Comparison of ENCODE assay signal across 25 cellular contexts in genomic region chrX:132505116-132505515, GRCh38. TPM values are rescaled to one million over a fixed set of nuclear protein-coding genes. Genes with fewer than 3 reads are reported as not detected.
A peak's percentile ranks its signal among the peaks of the same experiment; 100 is the strongest.
DNase-seq lines count a peak whose midpoint lies in the region; TF ChIP-seq lines count a peak whose summit lies in the region.
"Had no signal": no experiment of that assay in that cellular context is flagged by ENCODE, and none has a peak within 500 bp of the region (broad histone marks: within the 10 kb centered on the region; RNA-seq: fewer than 3 reads in every experiment).

No MANE protein-coding gene starts in this region.

- H3K4me3 Mint-ChIP-seq in immature natural killer cell, result no peak overlapping the region
- H3K4me3 Mint-ChIP-seq in progenitor cell of endocrine pancreas (ENCODE audit: low read depth), result no peak overlapping the region
- H3K4me3 Mint-ChIP-seq: activated CD8-positive, alpha-beta T cell treated with anti-CD3 and anti-CD28 coated beads, Interleukin-2, amount 10 ng/mL, durations not matched to agents 7 days and 5 days; activated naive CD4-positive, alpha-beta T cell treated with anti-CD3 and anti-CD28 coated beads, Interleukin-2, amount 10 ng/mL, durations not matched to agents 7 days and 5 days; activated T-cell treated with anti-CD3 and anti-CD28 coated beads, Interleukin-2, amount 50 U/mL, for 24 hours; brain; CD4-positive, CD25-positive, alpha-beta regulatory T cell; dendritic cell treated with granulocyte-macrophage colony-stimulating factor and Interleukin-4, amounts not matched to agents 40 ng/mL and 50 ng/mL, for 4 days; stimulated activated naive CD8-positive, alpha-beta T cell treated with anti-CD3 and anti-CD28 coated beads, Interleukin-15, amount 100 ng/mL, for 72 hours had no signal

- H3K36me3 ChIP-seq in mesenchymal stem cell (ENCODE audit: control insufficient read depth in 1 of 2, insufficient read depth in 2 of 2, low read depth in 1 of 2, low read length in 2 of 2) (no peaks in the 10 kb centered on the region), stomach (no peaks in the 10 kb centered on the region)
- H3K36me3 ChIP-seq: sigmoid colon had no signal

- no peak overlapping the region for H3K27ac Mint-ChIP-seq in immature natural killer cell
- no peak overlapping the region for H3K27ac Mint-ChIP-seq in progenitor cell of endocrine pancreas
- H3K27ac Mint-ChIP-seq: activated CD8-positive, alpha-beta T cell treated with anti-CD3 and anti-CD28 coated beads, Interleukin-2, amount 10 ng/mL, durations not matched to agents 7 days and 5 days; activated naive CD4-positive, alpha-beta T cell treated with anti-CD3 and anti-CD28 coated beads, Interleukin-2, amount 10 ng/mL, durations not matched to agents 7 days and 5 days; activated T-cell treated with anti-CD3 and anti-CD28 coated beads, Interleukin-2, amount 50 U/mL, for 24 hours; brain; dendritic cell treated with granulocyte-macrophage colony-stimulating factor and Interleukin-4, amounts not matched to agents 40 ng/mL and 50 ng/mL, for 4 days; stimulated activated naive CD8-positive, alpha-beta T cell treated with anti-CD3 and anti-CD28 coated beads, Interleukin-15, amount 100 ng/mL, for 72 hours had no signal

- no peak overlapping the region for H3K4ac ChIP-seq in mesenchymal stem cell (ENCODE audit: low read depth in 1 of 2, low read length in 2 of 2)

- no peak overlapping the region for H2AK5ac ChIP-seq in mesenchymal stem cell (ENCODE audit: low read length, severe bottlenecking)

- H4K8ac ChIP-seq in mesenchymal stem cell (ENCODE audit: low read length), result no peak overlapping the region

- H2AFZ ChIP-seq in mesenchymal stem cell (ENCODE audit: low read depth, low read length), result no peak overlapping the region

- no peak overlapping the region for H2BK15ac ChIP-seq in mesenchymal stem cell (ENCODE audit: low read depth, poor library complexity, severe bottlenecking)

- no peak for TF ChIP-seq EP300 in stomach (IDR thresholded peaks at IDR 0.05)

- WGBS in mesenchymal stem cell, result 100% methylated on average over 3 of the region's 3 CpGs
- WGBS in stomach, 5 donors, result 25 to 52% (median 41%) methylated on average over 3 of the region's 3 CpGs

- no peak overlapping the region for H2BK12ac ChIP-seq in mesenchymal stem cell (ENCODE audit: low read length in 2 of 2)

- H3K27me3 ChIP-seq in mesenchymal stem cell (ENCODE audit: control insufficient read depth in 1 of 2, insufficient read depth in 1 of 2, low read length in 2 of 2) (no peaks in the 10 kb centered on the region), stomach (peaks cover 0 to 4% (median 0%) of the 10 kb centered on the region in 3 donors)
- H3K27me3 ChIP-seq: sigmoid colon had no signal

- no peak overlapping the region for H2BK120ac ChIP-seq in mesenchymal stem cell (ENCODE audit: low read depth, low read length)

- H3K27ac ChIP-seq in mesenchymal stem cell (ENCODE audit: low read length, poor library complexity, severe bottlenecking) (no peak overlapping the region), stomach (no peak overlapping the region)
- H3K27ac ChIP-seq: sigmoid colon had no signal

- H3K9ac ChIP-seq in mesenchymal stem cell (ENCODE audit: low read length), result no peak overlapping the region

- H3K4me1 ChIP-seq in mesenchymal stem cell (ENCODE audit: control insufficient read depth, insufficient read depth, low read depth, low read length) (no peaks in the 10 kb centered on the region), stomach (peaks cover 0 to 13% (median 0%) of the 10 kb centered on the region in 4 donors)
- H3K4me1 ChIP-seq: sigmoid colon had no signal

- no peaks in the 10 kb centered on the region for H3K4me1 Mint-ChIP-seq in immature natural killer cell
- peaks cover 3% of the 10 kb centered on the region for H3K4me1 Mint-ChIP-seq in progenitor cell of endocrine pancreas (ENCODE audit: low read depth)
- H3K4me1 Mint-ChIP-seq: activated naive CD4-positive, alpha-beta T cell treated with anti-CD3 and anti-CD28 coated beads, Interleukin-2, amount 10 ng/mL, durations not matched to agents 7 days and 5 days; CD4-positive, CD25-positive, alpha-beta regulatory T cell; stimulated activated naive CD8-positive, alpha-beta T cell treated with anti-CD3 and anti-CD28 coated beads, Interleukin-15, amount 100 ng/mL, for 72 hours had no signal

- H3K27me3 Mint-ChIP-seq in immature natural killer cell (ENCODE audit: low read depth in 3 of 3) (peaks cover 2 to 14% (median 2%) of the 10 kb centered on the region in 3 donors), progenitor cell of endocrine pancreas (no peaks in the 10 kb centered on the region)
- H3K27me3 Mint-ChIP-seq: activated naive CD4-positive, alpha-beta T cell treated with anti-CD3 and anti-CD28 coated beads, Interleukin-2, amount 10 ng/mL, durations not matched to agents 7 days and 5 days; brain; dendritic cell treated with granulocyte-macrophage colony-stimulating factor and Interleukin-4, amounts not matched to agents 40 ng/mL and 50 ng/mL, for 4 days; stimulated activated naive CD8-positive, alpha-beta T cell treated with anti-CD3 and anti-CD28 coated beads, Interleukin-15, amount 100 ng/mL, for 72 hours had no signal

- H3K23ac ChIP-seq in mesenchymal stem cell (ENCODE audit: low read length in 2 of 2), result no peak overlapping the region

- H4K91ac ChIP-seq in mesenchymal stem cell (ENCODE audit: low read length), result no peak overlapping the region

- no peak for TF ChIP-seq CTCF in AG09309 (IDR thresholded peaks at IDR 0.05; ENCODE audit: control insufficient read depth, insufficient read depth, low read depth, low read length, missing control alignments)
- TF ChIP-seq CTCF in stomach (IDR thresholded peaks at IDR 0.05), result peak in 2 of 7 experiments; percentile 9 to 19
- no peak for TF ChIP-seq CTCF in progenitor cell of endocrine pancreas (IDR thresholded peaks at IDR 0.05; ENCODE audit: unreplicated experiment)

- no peak overlapping the region for H2BK5ac ChIP-seq in mesenchymal stem cell (ENCODE audit: low read depth, low read length, poor library complexity, severe bottlenecking)

- H3K9me3 ChIP-seq in mesenchymal stem cell (ENCODE audit: control insufficient read depth, low read length) (no peaks in the 10 kb centered on the region), stomach (no peaks in the 10 kb centered on the region)
- H3K9me3 ChIP-seq: sigmoid colon had no signal

- TF ChIP-seq POLR2A in stomach (IDR thresholded peaks at IDR 0.05), result no peak

- H3K14ac ChIP-seq in mesenchymal stem cell (ENCODE audit: low read length in 2 of 2), result no peak overlapping the region

- no peaks in the 10 kb centered on the region for H3K79me1 ChIP-seq in mesenchymal stem cell (replicated peaks; ENCODE audit: low read length, poor library complexity, severe bottlenecking)

- H3K4me3 ChIP-seq in AG09309 (ENCODE audit: control insufficient read depth, low read depth, low read length), result no peak overlapping the region
- no peak overlapping the region for H3K4me3 ChIP-seq in mesenchymal stem cell (ENCODE audit: insufficient read depth in 1 of 2, low read depth in 1 of 2, low read length in 2 of 2)
- no peak overlapping the region for H3K4me3 ChIP-seq in stomach
- H3K4me3 ChIP-seq: lung, sigmoid colon had no signal

- H3K36me3 Mint-ChIP-seq in immature natural killer cell (no peaks in the 10 kb centered on the region), progenitor cell of endocrine pancreas (ENCODE audit: insufficient read depth) (no peaks in the 10 kb centered on the region)
- H3K36me3 Mint-ChIP-seq: activated naive CD4-positive, alpha-beta T cell treated with anti-CD3 and anti-CD28 coated beads, Interleukin-2, amount 10 ng/mL, durations not matched to agents 7 days and 5 days; brain; CD4-positive, CD25-positive, alpha-beta regulatory T cell had no signal

- intact Hi-C loops in stomach (cut with DNase I; ENCODE audit: low total_unique reads), result no loop called here

- DNase-seq in AG09309 (ENCODE audit: low read depth) (peak; percentile 18), OCI-M1 (lab: John Stamatoyannopoulos, UW) (peak; percentile 2), fibroblast of gingiva (ENCODE audit: low read depth) (peak; percentile 79), mesenchymal stem cell (peak; percentile 39), NCI-H748 (lab: John Stamatoyannopoulos, UW; ENCODE audit: unreplicated experiment) (no peak), stomach (no peak), immature natural killer cell (no peak), progenitor cell of endocrine pancreas (ENCODE audit: low spot score, unreplicated experiment) (no peak)
- DNase-seq: activated CD8-positive, alpha-beta T cell treated with anti-CD3 and anti-CD28 coated beads, Interleukin-2, amount 10 ng/mL, durations not matched to agents 7 days and 5 days; activated naive CD4-positive, alpha-beta T cell treated with anti-CD3 and anti-CD28 coated beads, Interleukin-2, amount 10 ng/mL, durations not matched to agents 7 days and 5 days; activated T-cell treated with anti-CD3 and anti-CD28 coated beads, Interleukin-2, amount 50 U/mL, for 24 hours; CD4-positive, CD25-positive, alpha-beta regulatory T cell; DMS153; head of caudate nucleus; NCI-H187 treated with DMSO at 0.1 percent for 48 hours; NK-92 treated with Interleukin-12 subunit alpha and Interleukin-12 subunit beta, amount 100 ng/mL, for 24 hours; nucleus accumbens; RPMI8226; sigmoid colon; stimulated activated CD4-positive, alpha-beta T cell treated with anti-CD3 and anti-CD28 coated beads, Interleukin-4, amount 100 ng/mL, for 1 hour; stimulated activated naive CD8-positive, alpha-beta T cell treated with anti-CD3 and anti-CD28 coated beads, Interleukin-15, amount 100 ng/mL, for 72 hours; T-helper 9 cell had no signal

- H3K18ac ChIP-seq in mesenchymal stem cell (ENCODE audit: low read depth in 1 of 2, low read length in 2 of 2), result no peak overlapping the region

- no peak overlapping the region for H3K4me2 ChIP-seq in mesenchymal stem cell (ENCODE audit: low read length, poor library complexity, severe bottlenecking)

- H3K9me3 Mint-ChIP-seq in immature natural killer cell (no peaks in the 10 kb centered on the region), progenitor cell of endocrine pancreas (ENCODE audit: low read depth) (no peaks in the 10 kb centered on the region)
- H3K9me3 Mint-ChIP-seq: activated naive CD4-positive, alpha-beta T cell treated with anti-CD3 and anti-CD28 coated beads, Interleukin-2, amount 10 ng/mL, durations not matched to agents 7 days and 5 days; activated T-cell treated with anti-CD3 and anti-CD28 coated beads, Interleukin-2, amount 50 U/mL, for 24 hours; brain; CD4-positive, CD25-positive, alpha-beta regulatory T cell; dendritic cell treated with granulocyte-macrophage colony-stimulating factor and Interleukin-4, amounts not matched to agents 40 ng/mL and 50 ng/mL, for 4 days; stimulated activated naive CD8-positive, alpha-beta T cell treated with anti-CD3 and anti-CD28 coated beads, Interleukin-15, amount 100 ng/mL, for 72 hours had no signal

RNA-seq across cellular contexts. Expression of gene MBNL3, which starts 16.3 kb away (rescaled TPM):
- polyA plus RNA-seq in mesenchymal stem cell (2013, experiment 1 of 2), result 4.1 TPM
- 4.0 TPM for polyA plus RNA-seq in mesenchymal stem cell (2013, experiment 2 of 2)
- total RNA-seq in stomach (10 to 100 TPM in 3 of 5 donors, 1 to 10 TPM in 2; 6.7 to 31.7 (median 23.9) TPM), progenitor cell of endocrine pancreas (8.2 and 9.7 TPM in 2 replicates)
- polyA plus RNA-seq in stomach (1 to 10 TPM; 2.0 to 4.6 (median 3.4) TPM), immature natural killer cell (10 to 100 TPM; 47.5 to 75.3 (median 73.9) TPM)

Comparison
In these comparisons a context has a peak if more than half of its experiments do, and no peak if none do; other contexts are left out.
1. DNase-seq: peak in AG09309 (single experiment), OCI-M1 (single experiment), fibroblast of gingiva (single experiment) and mesenchymal stem cell (single experiment); none in NCI-H748 (single experiment), stomach (single experiment), immature natural killer cell (0 of 3) and progenitor cell of endocrine pancreas (single experiment).